ENCODE assay signal across 19 cellular contexts in genomic region chr5:106610041-106610440, GRCh38.
DNase-seq lines count a peak whose midpoint lies in the region; ATAC-seq, FAIRE-seq and TF ChIP-seq lines count a peak whose summit lies in the region.
"Had no signal": no experiment of that assay in that cellular context is flagged by ENCODE, and none has a peak within 500 bp of the region (broad histone marks: within the 10 kb centered on the region; RNA-seq: fewer than 3 reads in every experiment).

No MANE protein-coding gene starts in this region.

- DNase-seq in Caki2 (ENCODE audit: low read depth) (peak; percentile 4), NCI-H69 (lab: John Stamatoyannopoulos, UW) (peak; percentile 33), iris pigment epithelial cell (ENCODE audit: low read depth) (peak; percentile 2), H54 (ENCODE audit: insufficient read length, low spot score) (no peak), C1 segment of cervical spinal cord (lab: John Stamatoyannopoulos, UW) (no peak)
- DNase-seq: 8988T; DMS79 treated with DMSO at 0.1 percent for 48 hours; NCI-H1694; NCI-H2081 treated with DMSO at 0.1 percent for 48 hours; NCI-H510A; NCI-H748 treated with DMSO at 0.1 percent for 48 hours; NK-92 treated with Interleukin-12 subunit alpha and Interleukin-12 subunit beta, amount 100 ng/mL, for 24 hours; SIG-M5; SK-N-SH had no signal

- in situ Hi-C loops in Caki2 (cut with HindIII; ENCODE audit: low pct_unique_long_range_greater_than_20kb, low sequenced_read_pairs), result no loop called here

- peak overlapping the region; percentile 14 to 52 (median 18) for H3K27ac Mint-ChIP-seq in nephron
- H3K27ac Mint-ChIP-seq: IgD-negative memory B cell had no signal

- H3K4me3 Mint-ChIP-seq in nephron, result peak overlapping the region in 1 of 3 experiments; percentile 6
- H3K4me3 Mint-ChIP-seq: IgD-negative memory B cell had no signal

- no peaks in the 10 kb centered on the region for H3K36me3 Mint-ChIP-seq in nephron (ENCODE audit: low read depth)

- peaks cover 19% of the 10 kb centered on the region for H3K4me1 Mint-ChIP-seq in nephron
- H3K4me1 Mint-ChIP-seq: IgD-negative memory B cell had no signal

- peaks cover 3% of the 10 kb centered on the region for H3K9me3 Mint-ChIP-seq in nephron

- TF ChIP-seq POLR2A in H54 (IDR thresholded peaks at IDR 0.05; ENCODE audit: low read depth, low read length), result no peak

- no peak for FAIRE-seq in H54 (lab: Jason Lieb, UNC)
- FAIRE-seq: GM12892, H1 had no signal

- H3K27me3 Mint-ChIP-seq in nephron (ENCODE audit: low read depth), result peaks cover 4% of the 10 kb centered on the region
- H3K27me3 Mint-ChIP-seq: IgD-negative memory B cell had no signal

- no peak for TF ChIP-seq CTCF in nephron (IDR thresholded peaks at IDR 0.05; ENCODE audit: unreplicated experiment in 3 of 3)

- no peak for ATAC-seq in HG03175 (IDR thresholded peaks at IDR 0.05; ENCODE audit: unreplicated experiment)

Comparison
In these comparisons a context has a peak if more than half of its experiments do, and no peak if none do; other contexts are left out.
1. DNase-seq: peak in Caki2 (single experiment), NCI-H69 (single experiment) and iris pigment epithelial cell (single experiment); none in H54 (single experiment) and C1 segment of cervical spinal cord (0 of 14).